28 cellular contexts compared by ENCODE assay signal in genomic region chr18:29648891-29649290, GRCh38.
"Had no signal": no experiment of that assay in that cellular context is flagged by ENCODE, and none has a peak within 500 bp of the region (broad histone marks: within the 10 kb centered on the region; RNA-seq: fewer than 3 reads in every experiment).

No MANE protein-coding gene starts in this region.

- ATAC-seq: effector memory CD8-positive, alpha-beta T cell; esophagus mucosa; foreskin keratinocyte; gastrocnemius medialis; gastroesophageal sphincter; heart left ventricle had no signal

- H3K27me3 ChIP-seq: colonic mucosa, dorsolateral prefrontal cortex, esophagus muscularis mucosa, esophagus squamous epithelium, foreskin keratinocyte, gastrocnemius medialis, gastroesophageal sphincter, heart left ventricle had no signal

- H3K4me1 Mint-ChIP-seq: endodermal cell had no signal

- H3K36me3 ChIP-seq: colonic mucosa, esophagus muscularis mucosa, esophagus squamous epithelium, gastrocnemius medialis, gastroesophageal sphincter, heart left ventricle had no signal

- FAIRE-seq: colon, endometrium, endothelial cell of umbilical vein, frontal cortex had no signal

- H3K27me3 Mint-ChIP-seq: dendritic cell treated with granulocyte-macrophage colony-stimulating factor and Interleukin-4, amounts not matched to agents 40 ng/mL and 50 ng/mL, for 4 days; effector memory CD8-positive, alpha-beta T cell had no signal

- H3K27ac ChIP-seq: colonic mucosa, coronary artery, dorsolateral prefrontal cortex, epithelial cell of prostate, esophagus muscularis mucosa, esophagus squamous epithelium, foreskin keratinocyte, gastrocnemius medialis, gastroesophageal sphincter, heart left ventricle had no signal

- H3K9me3 ChIP-seq: colonic mucosa, esophagus muscularis mucosa, esophagus squamous epithelium, gastrocnemius medialis, gastroesophageal sphincter, heart left ventricle had no signal

- H3K4me3 ChIP-seq: colonic mucosa, coronary artery, dorsolateral prefrontal cortex, esophagus muscularis mucosa, esophagus squamous epithelium, gastrocnemius medialis, gastroesophageal sphincter, heart left ventricle had no signal

- H3K4me3 Mint-ChIP-seq: dendritic cell treated with granulocyte-macrophage colony-stimulating factor and Interleukin-4, amounts not matched to agents 40 ng/mL and 50 ng/mL, for 4 days; effector memory CD8-positive, alpha-beta T cell; endodermal cell had no signal

- DNase-seq: colonic mucosa; cortex of kidney; dermis blood vessel endothelial cell; dorsolateral prefrontal cortex; effector CD4-positive, alpha-beta T cell; effector CD8-positive, alpha-beta T cell; effector memory CD4-positive, alpha-beta T cell; effector memory CD8-positive, alpha-beta T cell; endodermal cell; erythroblast; esophagus squamous epithelium; foreskin fibroblast; foreskin keratinocyte; foreskin melanocyte; gastrocnemius medialis; glutamatergic neuron; head of caudate nucleus; heart left ventricle had no signal

- H3K27ac Mint-ChIP-seq: dendritic cell treated with granulocyte-macrophage colony-stimulating factor and Interleukin-4, amounts not matched to agents 40 ng/mL and 50 ng/mL, for 4 days; effector memory CD8-positive, alpha-beta T cell; endodermal cell had no signal

- H3K9me3 Mint-ChIP-seq: endodermal cell had no signal

- H3K4me1 ChIP-seq: colonic mucosa, esophagus muscularis mucosa, esophagus squamous epithelium, foreskin keratinocyte, gastrocnemius medialis, gastroesophageal sphincter had no signal
